In genomic region chr6:34527751-34528670, GRCh38 we compare ENCODE assay signal across 11 cellular contexts. TPM values are rescaled to one million over a fixed set of nuclear protein-coding genes. Genes with fewer than 3 reads are reported as not detected.
A peak's percentile ranks its signal among the peaks of the same experiment; 100 is the strongest.
DNase-seq lines count a peak whose midpoint lies in the region; ATAC-seq and TF ChIP-seq lines count a peak whose summit lies in the region.
"Had no signal": no experiment of that assay in that cellular context is flagged by ENCODE, and none has a peak within 500 bp of the region (broad histone marks: within the 10 kb centered on the region; RNA-seq: fewer than 3 reads in every experiment).

No MANE protein-coding gene starts in this region.

- H3K9ac ChIP-seq in NT2/D1 (ENCODE audit: insufficient read length, low read depth) = peak overlapping the region; percentile 56
- H3K9ac ChIP-seq: GM23248 had no signal

- H3K4me3 ChIP-seq in right cardiac atrium (ENCODE audit: low read length) (no peak overlapping the region), left ventricle myocardium inferior (no peak overlapping the region), NT2/D1 (ENCODE audit: insufficient read length, low read depth) (peak overlapping the region; percentile 39), iPS-18c (ENCODE audit: insufficient read depth, low read depth, low read length) (peak overlapping the region; percentile 35; the same call in 1 of the 2 replicates)

- H3K27ac Mint-ChIP-seq in stimulated activated naive B cell treated with anti-CD40 and anti-IgM and Interleukin-4, amounts not matched to agents 10 μg/mL and 1 μg/mL and 100 μg/mL, for 72 hours = peak overlapping the region; percentile 63

- intact Hi-C loops in right cardiac atrium (cut with DNase I) (loop anchor here in 1 of 4 donors (5.0 kb wide), 1 partner anchor 79 kb away; no protein-coding TSS in a partner anchor), left ventricle myocardium inferior (cut with micrococcal nuclease) (loop anchor here (5.0 kb wide), 1 partner anchor 79 kb away; no protein-coding TSS in a partner anchor)

- peaks cover 7 to 8% of the 10 kb centered on the region in 2 donors for H3K4me1 Mint-ChIP-seq in stimulated activated naive B cell treated with anti-CD40 and anti-IgM and Interleukin-4, amounts not matched to agents 10 μg/mL and 1 μg/mL and 100 μg/mL, for 72 hours

- H3K27ac ChIP-seq in right cardiac atrium (ENCODE audit: low read length) = no peak overlapping the region
- no peak overlapping the region for H3K27ac ChIP-seq in left ventricle myocardium inferior (replicated peaks)
- H3K27ac ChIP-seq: GM23248 had no signal

- H3K27me3 Mint-ChIP-seq in stimulated activated naive B cell treated with anti-CD40 and anti-IgM and Interleukin-4, amounts not matched to agents 10 μg/mL and 1 μg/mL and 100 μg/mL, for 72 hours = no peaks in the 10 kb centered on the region

- ATAC-seq in right cardiac atrium (no peak), GM19035 (IDR thresholded peaks at IDR 0.05; ENCODE audit: unreplicated experiment) (no peak), GM18909 (IDR thresholded peaks at IDR 0.05; ENCODE audit: poor library complexity, unreplicated experiment) (no peak)
- no peak for ATAC-seq in stimulated activated naive B cell treated with anti-CD40 and anti-IgM and Interleukin-4, amounts not matched to agents 10 μg/mL and 1 μg/mL and 100 μg/mL, for 72 hours (replicated peaks)

- H3K4me1 ChIP-seq in right cardiac atrium (ENCODE audit: control insufficient read depth, insufficient read depth, low read length) (no peaks in the 10 kb centered on the region), left ventricle myocardium inferior (peaks cover 16% of the 10 kb centered on the region), NT2/D1 (ENCODE audit: insufficient read depth, insufficient read length) (peaks cover 21% of the 10 kb centered on the region)

- H3K4me3 Mint-ChIP-seq in stimulated activated naive B cell treated with anti-CD40 and anti-IgM and Interleukin-4, amounts not matched to agents 10 μg/mL and 1 μg/mL and 100 μg/mL, for 72 hours = no peak overlapping the region

- 82% methylated on average over 12 of the region's 12 CpGs for WGBS in right cardiac atrium

- H3K36me3 Mint-ChIP-seq in stimulated activated naive B cell treated with anti-CD40 and anti-IgM and Interleukin-4, amounts not matched to agents 10 μg/mL and 1 μg/mL and 100 μg/mL, for 72 hours = no peaks in the 10 kb centered on the region

- H3K9me3 ChIP-seq in right cardiac atrium (ENCODE audit: control insufficient read depth, low read length) (no peaks in the 10 kb centered on the region), left ventricle myocardium inferior (replicated peaks) (no peaks in the 10 kb centered on the region), NT2/D1 (ENCODE audit: insufficient read depth, low read length) (no peaks in the 10 kb centered on the region), iPS-18c (ENCODE audit: control insufficient read depth, insufficient read depth, low read length) (peaks cover 2% of the 10 kb centered on the region)

- H3K36me3 ChIP-seq in left ventricle myocardium inferior (no peaks in the 10 kb centered on the region), NT2/D1 (ENCODE audit: insufficient read depth, insufficient read length, low read length) (no peaks in the 10 kb centered on the region)

- peak in 2 of 3 donors; percentile 11 to 36 for DNase-seq in right cardiac atrium
- DNase-seq in left ventricle myocardium inferior = no peak
- DNase-seq in NT2/D1 (ENCODE audit: low read depth, low spot score) = no peak
- no peak for DNase-seq in stimulated activated naive B cell treated with anti-CD40 and anti-IgM and Interleukin-4, amounts not matched to agents 10 μg/mL and 1 μg/mL and 100 μg/mL, for 72 hours
- DNase-seq in SW 1271 (lab: John Stamatoyannopoulos, UW) = no peak

- no peaks in the 10 kb centered on the region for H3K9me3 Mint-ChIP-seq in stimulated activated naive B cell treated with anti-CD40 and anti-IgM and Interleukin-4, amounts not matched to agents 10 μg/mL and 1 μg/mL and 100 μg/mL, for 72 hours

- TF ChIP-seq CTCF in left ventricle myocardium inferior (IDR thresholded peaks at IDR 0.05; ENCODE audit: borderline replicate concordance) = no peak

- H3K27me3 ChIP-seq in right cardiac atrium (ENCODE audit: control insufficient read depth, insufficient read depth) (no peaks in the 10 kb centered on the region), left ventricle myocardium inferior (ENCODE audit: low read depth) (no peaks in the 10 kb centered on the region), NT2/D1 (ENCODE audit: insufficient read depth, insufficient read length) (no peaks in the 10 kb centered on the region)

RNA-seq across cellular contexts. Expression of gene SPDEF, which starts 28.1 kb away (rescaled TPM):
- under 1 TPM in 2 of 4 donors, not detected in 2; 0.11 to 0.17 TPM for total RNA-seq in right cardiac atrium
- polyA plus RNA-seq in right cardiac atrium = 0.14 TPM
- 0.11 TPM for total RNA-seq in left ventricle myocardium inferior
- total RNA-seq: epithelial cell of proximal tubule, GM23248 had no signal
- polyA plus RNA-seq: BJ, GM23248 had no signal

Comparison
In these comparisons a context has a peak if more than half of its experiments do, and no peak if none do; other contexts are left out.
1. DNase-seq: peak in right cardiac atrium (2 of 3); none in left ventricle myocardium inferior (single experiment), NT2/D1 (single experiment), stimulated activated naive B cell treated with anti-CD40 and anti-IgM and Interleukin-4, amounts not matched to agents 10 μg/mL and 1 μg/mL and 100 μg/mL, for 72 hours (single experiment) and SW 1271 (0 of 2).
2. H3K4me3 ChIP-seq: peak in NT2/D1 (single experiment) and iPS-18c (single experiment); none in right cardiac atrium (single experiment) and left ventricle myocardium inferior (single experiment).